1 cellular context compared by ENCODE assay signal in genomic region chr19:10230904-10231623, GRCh38.
TF ChIP-seq lines count a peak whose summit lies in the region.

A gene with protein sequence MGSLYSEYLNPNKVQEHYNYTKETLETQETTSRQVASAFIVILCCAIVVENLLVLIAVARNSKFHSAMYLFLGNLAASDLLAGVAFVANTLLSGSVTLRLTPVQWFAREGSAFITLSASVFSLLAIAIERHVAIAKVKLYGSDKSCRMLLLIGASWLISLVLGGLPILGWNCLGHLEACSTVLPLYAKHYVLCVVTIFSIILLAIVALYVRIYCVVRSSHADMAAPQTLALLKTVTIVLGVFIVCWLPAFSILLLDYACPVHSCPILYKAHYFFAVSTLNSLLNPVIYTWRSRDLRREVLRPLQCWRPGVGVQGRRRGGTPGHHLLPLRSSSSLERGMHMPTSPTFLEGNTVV (minus strand): TSS chr19:10231331. CDS start chr19:10224905, 6,426 bp downstream.

TF ChIP-seq in K562, 482 proteins besides CTCF, POLR2A, EP300 and RAD21 (continued from another document and continues in another):
- no peak for TF ChIP-seq CUX1 (CRISPR knock-in tag; IDR thresholded peaks at IDR 0.05)
- TF ChIP-seq, protein P1, sequence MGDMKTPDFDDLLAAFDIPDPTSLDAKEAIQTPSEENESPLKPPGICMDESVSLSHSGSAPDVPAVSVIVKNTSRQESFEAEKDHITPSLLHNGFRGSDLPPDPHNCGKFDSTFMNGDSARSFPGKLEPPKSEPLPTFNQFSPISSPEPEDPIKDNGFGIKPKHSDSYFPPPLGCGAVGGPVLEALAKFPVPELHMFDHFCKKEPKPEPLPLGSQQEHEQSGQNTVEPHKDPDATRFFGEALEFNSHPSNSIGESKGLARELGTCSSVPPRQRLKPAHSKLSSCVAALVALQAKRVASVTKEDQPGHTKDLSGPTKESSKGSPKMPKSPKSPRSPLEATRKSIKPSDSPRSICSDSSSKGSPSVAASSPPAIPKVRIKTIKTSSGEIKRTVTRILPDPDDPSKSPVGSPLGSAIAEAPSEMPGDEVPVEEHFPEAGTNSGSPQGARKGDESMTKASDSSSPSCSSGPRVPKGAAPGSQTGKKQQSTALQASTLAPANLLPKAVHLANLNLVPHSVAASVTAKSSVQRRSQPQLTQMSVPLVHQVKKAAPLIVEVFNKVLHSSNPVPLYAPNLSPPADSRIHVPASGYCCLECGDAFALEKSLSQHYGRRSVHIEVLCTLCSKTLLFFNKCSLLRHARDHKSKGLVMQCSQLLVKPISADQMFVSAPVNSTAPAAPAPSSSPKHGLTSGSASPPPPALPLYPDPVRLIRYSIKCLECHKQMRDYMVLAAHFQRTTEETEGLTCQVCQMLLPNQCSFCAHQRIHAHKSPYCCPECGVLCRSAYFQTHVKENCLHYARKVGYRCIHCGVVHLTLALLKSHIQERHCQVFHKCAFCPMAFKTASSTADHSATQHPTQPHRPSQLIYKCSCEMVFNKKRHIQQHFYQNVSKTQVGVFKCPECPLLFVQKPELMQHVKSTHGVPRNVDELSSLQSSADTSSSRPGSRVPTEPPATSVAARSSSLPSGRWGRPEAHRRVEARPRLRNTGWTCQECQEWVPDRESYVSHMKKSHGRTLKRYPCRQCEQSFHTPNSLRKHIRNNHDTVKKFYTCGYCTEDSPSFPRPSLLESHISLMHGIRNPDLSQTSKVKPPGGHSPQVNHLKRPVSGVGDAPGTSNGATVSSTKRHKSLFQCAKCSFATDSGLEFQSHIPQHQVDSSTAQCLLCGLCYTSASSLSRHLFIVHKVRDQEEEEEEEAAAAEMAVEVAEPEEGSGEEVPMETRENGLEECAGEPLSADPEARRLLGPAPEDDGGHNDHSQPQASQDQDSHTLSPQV (IDR thresholded peaks at IDR 0.05): 0 out of 2 replicates have a peak, but pooled peaks have one; percentile 48
- no peak for TF ChIP-seq ZNF655 (CRISPR knock-in tag; IDR thresholded peaks at IDR 0.05)
- no peak for TF ChIP-seq TAL1 (IDR thresholded peaks at IDR 0.05)
- no peak for TF ChIP-seq ZNF77 (CRISPR knock-in tag; IDR thresholded peaks at IDR 0.05)
- no peak for TF ChIP-seq ZNF41 (CRISPR knock-in tag; conservative IDR thresholded peaks at IDR 0.05)
- TF ChIP-seq MCM2 (IDR thresholded peaks at IDR 0.05; ENCODE audit: low read depth): no peak
- no peak for TF ChIP-seq XRCC3 (IDR thresholded peaks at IDR 0.05)
- TF ChIP-seq SMARCE1 (IDR thresholded peaks at IDR 0.05): no peak
- peak; percentile 76 for TF ChIP-seq RB1 (IDR thresholded peaks at IDR 0.05; ENCODE audit: low read depth)
- TF ChIP-seq ZNF384 (IDR thresholded peaks at IDR 0.05; ENCODE audit: low read depth, low read length): no peak
- TF ChIP-seq ZNF184 (CRISPR knock-in tag; IDR thresholded peaks at IDR 0.05): no peak
- TF ChIP-seq TEAD4 (IDR thresholded peaks at IDR 0.05; ENCODE audit: low read length): no peak; the same call in 1 of the 2 replicates
- TF ChIP-seq TEAD4 (CRISPR knock-in tag; IDR thresholded peaks at IDR 0.05; ENCODE audit: borderline replicate concordance): 0 out of 2 replicates have a peak, but pooled peaks have one; percentile 27
- TF ChIP-seq SAP30 (IDR thresholded peaks at IDR 0.05; ENCODE audit: borderline replicate concordance, insufficient read depth, low read depth, low read length, poor library complexity, severe bottlenecking): no peak
- no peak for TF ChIP-seq RFX1 (IDR thresholded peaks at IDR 0.05)
- no peak for TF ChIP-seq NBN (IDR thresholded peaks at IDR 0.05; ENCODE audit: low read depth)
- TF ChIP-seq ZBTB11 (CRISPR knock-in tag; IDR thresholded peaks at IDR 0.05): no peak
- TF ChIP-seq HMGN3 (IDR thresholded peaks at IDR 0.05; ENCODE audit: borderline replicate concordance, extremely low read depth, insufficient read length, low read depth, low read length): peak; percentile 65
- TF ChIP-seq, protein P2, sequence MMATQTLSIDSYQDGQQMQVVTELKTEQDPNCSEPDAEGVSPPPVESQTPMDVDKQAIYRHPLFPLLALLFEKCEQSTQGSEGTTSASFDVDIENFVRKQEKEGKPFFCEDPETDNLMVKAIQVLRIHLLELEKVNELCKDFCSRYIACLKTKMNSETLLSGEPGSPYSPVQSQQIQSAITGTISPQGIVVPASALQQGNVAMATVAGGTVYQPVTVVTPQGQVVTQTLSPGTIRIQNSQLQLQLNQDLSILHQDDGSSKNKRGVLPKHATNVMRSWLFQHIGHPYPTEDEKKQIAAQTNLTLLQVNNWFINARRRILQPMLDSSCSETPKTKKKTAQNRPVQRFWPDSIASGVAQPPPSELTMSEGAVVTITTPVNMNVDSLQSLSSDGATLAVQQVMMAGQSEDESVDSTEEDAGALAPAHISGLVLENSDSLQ (IDR thresholded peaks at IDR 0.05): no peak
- TF ChIP-seq SREBF1 (IDR thresholded peaks at IDR 0.05; ENCODE audit: borderline replicate concordance, low read depth, low read length): no peak
- no peak for TF ChIP-seq ZNF507 (tag; conservative IDR thresholded peaks at IDR 0.05)
- TF ChIP-seq MIER1 (IDR thresholded peaks at IDR 0.05; ENCODE audit: low read depth): no peak
- no peak; the same call in 1 of the 2 replicates for TF ChIP-seq MTA3 (IDR thresholded peaks at IDR 0.05; ENCODE audit: borderline replicate concordance)
- no peak for TF ChIP-seq NR4A1 (CRISPR knock-in tag; IDR thresholded peaks at IDR 0.05)
- TF ChIP-seq NR4A1 (tag; IDR thresholded peaks at IDR 0.05): no peak
- no peak for TF ChIP-seq CBX1 (IDR thresholded peaks at IDR 0.05; ENCODE audit: low read depth)
- no peak for TF ChIP-seq TFAM (CRISPR knock-in tag; conservative IDR thresholded peaks at IDR 0.05)
- TF ChIP-seq PHB2 (IDR thresholded peaks at IDR 0.05; ENCODE audit: low read depth): no peak
- no peak for TF ChIP-seq ZNF584 (CRISPR knock-in tag; IDR thresholded peaks at IDR 0.05; ENCODE audit: low read depth)
- TF ChIP-seq KDM4B (IDR thresholded peaks at IDR 0.05; ENCODE audit: borderline replicate concordance in 2 of 2, low read depth in 1 of 2): no peak; a peak in 1 of 4 replicates
- TF ChIP-seq, protein P3, sequence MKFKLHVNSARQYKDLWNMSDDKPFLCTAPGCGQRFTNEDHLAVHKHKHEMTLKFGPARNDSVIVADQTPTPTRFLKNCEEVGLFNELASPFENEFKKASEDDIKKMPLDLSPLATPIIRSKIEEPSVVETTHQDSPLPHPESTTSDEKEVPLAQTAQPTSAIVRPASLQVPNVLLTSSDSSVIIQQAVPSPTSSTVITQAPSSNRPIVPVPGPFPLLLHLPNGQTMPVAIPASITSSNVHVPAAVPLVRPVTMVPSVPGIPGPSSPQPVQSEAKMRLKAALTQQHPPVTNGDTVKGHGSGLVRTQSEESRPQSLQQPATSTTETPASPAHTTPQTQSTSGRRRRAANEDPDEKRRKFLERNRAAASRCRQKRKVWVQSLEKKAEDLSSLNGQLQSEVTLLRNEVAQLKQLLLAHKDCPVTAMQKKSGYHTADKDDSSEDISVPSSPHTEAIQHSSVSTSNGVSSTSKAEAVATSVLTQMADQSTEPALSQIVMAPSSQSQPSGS (CRISPR knock-in tag; IDR thresholded peaks at IDR 0.05): no peak; the same call in 1 of the 2 replicates
- TF ChIP-seq ETS1 (conservative IDR thresholded peaks at IDR 0.05; ENCODE audit: control insufficient read depth, low read depth, low read length): no peak
